In genomic region chr20:20076297-20077065, GRCh38 we compare ENCODE assay signal across 14 cellular contexts. TPM values are rescaled to one million over a fixed set of nuclear protein-coding genes. Genes with fewer than 3 reads are reported as not detected.
A peak's percentile ranks its signal among the peaks of the same experiment; 100 is the strongest.
DNase-seq lines count a peak whose midpoint lies in the region; ATAC-seq and TF ChIP-seq lines count a peak whose summit lies in the region.
"Had no signal": no experiment of that assay in that cellular context is flagged by ENCODE, and none has a peak within 500 bp of the region (broad histone marks: within the 10 kb centered on the region; RNA-seq: fewer than 3 reads in every experiment).

No MANE protein-coding gene starts in this region.

- dilution Hi-C loops in IMR-90 (cut with HindIII; ENCODE audit: low sequenced_read_pairs, unreplicated experiment): no loop called here

- no peak overlapping the region for H3K27ac ChIP-seq in IMR-90 (ENCODE audit: insufficient read depth, low read length)
- H3K27ac ChIP-seq in caudate nucleus (ENCODE audit: low read depth, low read length): no peak overlapping the region
- H3K27ac ChIP-seq in stomach: no peak overlapping the region
- H3K27ac ChIP-seq: lower lobe of right lung had no signal

- POLR2A ChIA-PET in IMR-90 (lab: Charles Lee; ENCODE audit: unreplicated experiment) (no interaction called here), Caco-2 (lab: Charles Lee) (no interaction called here)

- no peak overlapping the region for H3K27ac Mint-ChIP-seq in Caco-2 (ENCODE audit: unreplicated experiment)

- no peaks in the 10 kb centered on the region for H4K20me1 ChIP-seq in IMR-90 (ENCODE audit: insufficient read depth, low read length)

- H3K79me1 ChIP-seq in IMR-90 (ENCODE audit: low read depth in 1 of 2, low read length in 2 of 2): no peaks in the 10 kb centered on the region

- H3K4me3 Mint-ChIP-seq in Caco-2 (ENCODE audit: unreplicated experiment): no peak overlapping the region

- TF ChIP-seq CTCF in IMR-90 (conservative IDR thresholded peaks at IDR 0.05; ENCODE audit: low read depth, low read length) (no peak), Caco-2 (IDR thresholded peaks at IDR 0.05; ENCODE audit: insufficient read depth in 1 of 2, low read depth in 1 of 2, low read length in 1 of 2, severe bottlenecking in 1 of 2, unreplicated experiment in 1 of 2) (no peak), stomach (IDR thresholded peaks at IDR 0.05) (no peak)

- no peaks in the 10 kb centered on the region for H3K36me3 Mint-ChIP-seq in Caco-2 (ENCODE audit: insufficient read depth, unreplicated experiment)

- ATAC-seq in IMR-90 (ENCODE audit: low read depth) (peak; percentile 69), HG03571 (IDR thresholded peaks at IDR 0.05; ENCODE audit: unreplicated experiment) (no peak), GM18519 (IDR thresholded peaks at IDR 0.05; ENCODE audit: low FRiP score, unreplicated experiment) (no peak)
- ATAC-seq: lower lobe of right lung had no signal

- in situ Hi-C loops in IMR-90 (cut with MboI; ENCODE audit: low sequenced_read_pairs): loop anchor here (10.0 kb wide), 1 partner anchor 158 kb away; no protein-coding TSS in a partner anchor

- H3K18ac ChIP-seq in IMR-90 (ENCODE audit: low read depth, low read length): no peak overlapping the region

- H3K4me2 ChIP-seq in IMR-90 (ENCODE audit: low read depth, low read length): no peak overlapping the region

- H3K9me1 ChIP-seq in IMR-90 (ENCODE audit: insufficient read depth, low read length): no peaks in the 10 kb centered on the region

- TF ChIP-seq RAD21 in IMR-90 (IDR thresholded peaks at IDR 0.05; ENCODE audit: low read length): no peak

- H4K91ac ChIP-seq in IMR-90 (ENCODE audit: insufficient read depth, low read depth, low read length): no peak overlapping the region

- no peak overlapping the region for H3K56ac ChIP-seq in IMR-90 (ENCODE audit: extremely low read depth, insufficient read depth, low read length)

- H3K27me3 Mint-ChIP-seq in Caco-2 (ENCODE audit: insufficient read depth, unreplicated experiment): no peaks in the 10 kb centered on the region

- TF ChIP-seq POLR2A in IMR-90 (IDR thresholded peaks at IDR 0.05; ENCODE audit: low read depth, low read length) (no peak), stomach (IDR thresholded peaks at IDR 0.05) (no peak)

- H2BK20ac ChIP-seq in IMR-90 (ENCODE audit: low read depth, low read length): no peak overlapping the region

- H2AK9ac ChIP-seq in IMR-90 (replicated peaks; ENCODE audit: low read depth, low read length, poor library complexity): peak overlapping the region; percentile 44

- no peak overlapping the region for H2BK15ac ChIP-seq in IMR-90 (ENCODE audit: low read depth, low read length)

- CTCF ChIA-PET in IMR-90 (lab: Yijun Ruan, JAX) (no interaction called here), Caco-2 (lab: Charles Lee) (no interaction called here)

- H2AFZ ChIP-seq in IMR-90 (replicated peaks; ENCODE audit: low read length, poor library complexity): no peak overlapping the region

- no peak overlapping the region for H3K4ac ChIP-seq in IMR-90 (ENCODE audit: low read depth, low read length)

- H4K8ac ChIP-seq in IMR-90 (ENCODE audit: low read depth in 2 of 2, low read length in 2 of 2): no peak overlapping the region

- no peak overlapping the region for H2AK5ac ChIP-seq in IMR-90 (ENCODE audit: low read depth, low read length)

- H3K4me1 Mint-ChIP-seq in Caco-2 (ENCODE audit: low read depth, unreplicated experiment): peaks cover 20% of the 10 kb centered on the region

- H2BK5ac ChIP-seq in IMR-90 (ENCODE audit: low read depth, low read length, poor library complexity, severe bottlenecking): no peak overlapping the region

- no TSS peak for BruUV-seq in IMR-90 (replicated peaks; lab: Mats Ljungman, UMichigan)
- no TSS peak for BruUV-seq in Caco-2 (replicated peaks; lab: Mats Ljungman, UMichigan)

- TF ChIP-seq EP300 in stomach (IDR thresholded peaks at IDR 0.05): no peak

- no peak overlapping the region for H3K23ac ChIP-seq in IMR-90 (ENCODE audit: low read depth, low read length)

- peaks cover 33% of the 10 kb centered on the region for H3K27me3 ChIP-seq in IMR-90 (ENCODE audit: control insufficient read depth, insufficient read depth, low read length)
- H3K27me3 ChIP-seq in Caco-2 (replicated peaks; ENCODE audit: control insufficient read depth, insufficient read depth, low read length): no peaks in the 10 kb centered on the region
- peaks cover 0 to 28% (median 0%) of the 10 kb centered on the region in 3 donors for H3K27me3 ChIP-seq in stomach

- H3K9ac ChIP-seq in IMR-90 (ENCODE audit: low read depth, low read length): no peak overlapping the region

- no peak overlapping the region for H4K5ac ChIP-seq in IMR-90 (ENCODE audit: low read depth, low read length)

- WGBS in IMR-90 (ENCODE audit: extremely low coverage in 2 of 2, insufficient read length in 1 of 2), 2 experiments: no CpG with 5 or more reads among the region's 9 CpGs
- WGBS in stomach, 5 donors: 81 to 87% (median 82%) methylated on average over 7 to 9 of the region's 9 CpGs

- no peak overlapping the region for H3K4me3 ChIP-seq in IMR-90 (ENCODE audit: insufficient read depth, low read depth, low read length)
- no peak overlapping the region for H3K4me3 ChIP-seq in Caco-2 (ENCODE audit: low read depth, low read length)
- no peak overlapping the region for H3K4me3 ChIP-seq in stomach
- H3K4me3 ChIP-seq: lower lobe of right lung had no signal

- intact Hi-C loops in IMR-90 (cut with micrococcal nuclease) (no loop called here), Caco-2 (cut with micrococcal nuclease; ENCODE audit: unreplicated experiment) (no loop called here), stomach (cut with DNase I; ENCODE audit: low total_unique reads) (no loop called here)

- no peak overlapping the region for H2BK120ac ChIP-seq in IMR-90 (ENCODE audit: low read depth, low read length)

- no peak overlapping the region for H3K14ac ChIP-seq in IMR-90 (replicated peaks; ENCODE audit: low read depth, low read length)

- no peaks in the 10 kb centered on the region for H3K4me1 ChIP-seq in IMR-90 (ENCODE audit: control insufficient read depth, insufficient read depth, low read length)
- peaks cover 29% of the 10 kb centered on the region for H3K4me1 ChIP-seq in Caco-2
- peaks cover 0 to 7% (median 0%) of the 10 kb centered on the region in 4 donors for H3K4me1 ChIP-seq in stomach
- H3K4me1 ChIP-seq: lower lobe of right lung had no signal

- peaks cover 17% of the 10 kb centered on the region for H3K9me3 Mint-ChIP-seq in Caco-2 (ENCODE audit: unreplicated experiment)

- no peaks in the 10 kb centered on the region for H3K36me3 ChIP-seq in IMR-90 (ENCODE audit: control insufficient read depth, insufficient read depth, low read length)
- no peaks in the 10 kb centered on the region for H3K36me3 ChIP-seq in Caco-2 (ENCODE audit: control insufficient read depth, insufficient read depth, low read length)
- H3K36me3 ChIP-seq in stomach: no peaks in the 10 kb centered on the region
- H3K36me3 ChIP-seq: lower lobe of right lung had no signal

- H3K9me3 ChIP-seq in IMR-90 (ENCODE audit: control insufficient read depth, insufficient read depth, low read length) (no peaks in the 10 kb centered on the region), Caco-2 (no peaks in the 10 kb centered on the region), stomach (no peaks in the 10 kb centered on the region)
- H3K9me3 ChIP-seq: lower lobe of right lung had no signal

- peak; percentile 94 for DNase-seq in Ammon's horn (ENCODE audit: low spot score)
- DNase-seq in IMR-90: peak; percentile 70
- peak in 58 of 61 donors; percentile 18 to 95 (median 78) for DNase-seq in caudate nucleus (lab: John Stamatoyannopoulos, UW)
- peak; percentile 49 for DNase-seq in middle frontal gyrus (ENCODE audit: extremely low spot score, low spot score)
- no peak for DNase-seq in Caco-2
- no peak for DNase-seq in stomach
- DNase-seq: activated CD4-positive, CD25-positive, alpha-beta regulatory T cell treated with anti-CD3 and anti-CD28 coated beads, Interleukin-2, amount 50 U/mL, for 72 hours; activated naive CD4-positive, alpha-beta T cell; DMS153; lower lobe of right lung; NCI-H1694 had no signal

TF ChIP-seq in IMR-90, 13 proteins besides CTCF, POLR2A, EP300 and RAD21:
- TF ChIP-seq CEBPB (IDR thresholded peaks at IDR 0.05; ENCODE audit: low read depth, low read length): peak; percentile 79
- TF ChIP-seq USF2 (IDR thresholded peaks at IDR 0.05; ENCODE audit: low read depth, low read length): peak; percentile 46; the same call in 1 of the 2 replicates
- TF ChIP-seq FOS (IDR thresholded peaks at IDR 0.05; ENCODE audit: low read depth, low read length): peak; percentile 23; the same call in 1 of the 2 replicates
- TF ChIP-seq MAZ (IDR thresholded peaks at IDR 0.05; ENCODE audit: borderline replicate concordance, low read depth, low read length): no peak

RNA-seq across cellular contexts. Expression of gene CFAP61, which starts 24.1 kb away (rescaled TPM):
- total RNA-seq in IMR-90 (2012; rRNA removed) (under 0.01 TPM in 1 of 2 replicates, not detected in the other), Caco-2 (2022) (not detected in 2 replicates), stomach (not detected)
- polyA plus RNA-seq in IMR-90 (2012; rRNA removed) (0.07 TPM in 1 of 2 replicates, not detected in the other), stomach (not detected)
- not detected in 2 replicates for polyA plus RNA-seq in IMR-90 (2012; cell fraction: cytosol; rRNA removed)
- polyA plus RNA-seq in IMR-90 (2012; cell fraction: nucleus; rRNA removed; ENCODE audit: low replicate concordance): not detected in 2 replicates
- total RNA-seq: epithelial cell of proximal tubule had no signal

RNA-seq across cellular contexts. Expression of gene CRNKL1, which starts 24.2 kb away (rescaled TPM):
- 20.1 and 33.9 TPM in 2 replicates for total RNA-seq in IMR-90 (2012; rRNA removed)
- polyA plus RNA-seq in IMR-90 (2012; rRNA removed): 6.2 and 7.4 TPM in 2 replicates
- 1.4 and 3.2 TPM in 2 replicates for polyA plus RNA-seq in IMR-90 (2012; cell fraction: cytosol; rRNA removed)
- polyA plus RNA-seq in IMR-90 (2012; cell fraction: nucleus; rRNA removed; ENCODE audit: low replicate concordance): 0.92 and 6.0 TPM in 2 replicates
- total RNA-seq in Caco-2 (2022): 27.0 and 30.6 TPM in 2 replicates
- total RNA-seq in stomach: 10 to 100 TPM; 16.5 to 43.2 (median 32.9) TPM
- polyA plus RNA-seq in stomach: 10 to 100 TPM in 1 of 3 donors, 1 to 10 TPM in 2; 7.3 to 17.3 (median 9.9) TPM

RNA-seq across cellular contexts. Expression of gene NAA20, which starts 59.3 kb away (rescaled TPM):
- total RNA-seq in IMR-90 (2012; rRNA removed): 35.7 and 59.7 TPM in 2 replicates
- 50.9 and 58.8 TPM in 2 replicates for polyA plus RNA-seq in IMR-90 (2012; rRNA removed)
- polyA plus RNA-seq in IMR-90 (2012; cell fraction: cytosol; rRNA removed): 22.3 and 26.0 TPM in 2 replicates
- polyA plus RNA-seq in IMR-90 (2012; cell fraction: nucleus; rRNA removed; ENCODE audit: low replicate concordance): 10.2 and 27.2 TPM in 2 replicates
- total RNA-seq in Caco-2 (2022): 77.5 and 81.5 TPM in 2 replicates
- 10 to 100 TPM in 2 of 5 donors, 1 to 10 TPM in 2, not detected in 1; 7.1 to 46.8 (median 13.8) TPM for total RNA-seq in stomach
- polyA plus RNA-seq in stomach: 100 to 1,000 TPM in 1 of 3 donors, 10 to 100 TPM in 2; 90.0 to 114 (median 97.3) TPM

Comparison
In these comparisons a context has a peak if more than half of its experiments do, and no peak if none do; other contexts are left out.
1. DNase-seq: peak in Ammon's horn (single experiment), IMR-90 (single experiment), caudate nucleus (58 of 61) and middle frontal gyrus (single experiment); none in Caco-2 (0 of 2) and stomach (single experiment).